ENCODE assay signal across 14 cellular contexts in the genomic region with DNA sequence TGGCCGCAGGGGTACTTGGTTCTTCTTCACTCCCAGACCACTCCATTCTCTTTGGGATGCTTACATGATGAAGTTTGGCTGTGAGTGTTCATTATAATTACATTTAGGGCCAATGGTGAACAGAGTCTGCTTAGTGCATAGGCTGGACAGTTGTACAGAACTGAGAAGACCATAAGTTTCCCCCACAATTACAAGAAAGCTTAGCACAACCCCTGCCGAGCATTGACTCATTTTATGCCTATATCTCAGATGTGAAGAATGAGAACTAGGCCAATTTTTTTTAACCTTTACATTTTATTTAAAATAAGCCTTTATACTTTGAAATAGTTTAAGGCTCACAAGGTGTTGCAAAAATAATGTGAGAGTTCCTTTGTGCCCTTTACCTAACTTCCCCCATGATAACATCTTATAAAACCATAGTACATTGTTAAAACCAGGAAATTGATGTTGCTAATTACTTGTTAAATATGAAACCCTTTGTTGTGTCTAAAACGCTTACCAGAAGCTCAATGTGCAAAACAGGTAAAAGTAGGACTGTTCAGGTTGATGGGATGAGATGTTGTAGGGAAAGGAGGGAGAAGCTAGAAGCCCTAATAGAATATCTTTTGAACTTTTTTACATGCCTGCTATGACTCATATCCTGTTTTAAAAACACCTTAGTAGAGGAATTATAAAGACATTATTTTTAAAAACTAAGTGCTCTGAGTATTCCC. TPM values are rescaled to one million over a fixed set of nuclear protein-coding genes. Genes with fewer than 3 reads are reported as not detected.
DNase-seq lines count a peak whose midpoint lies in the region; ATAC-seq, FAIRE-seq and TF ChIP-seq lines count a peak whose summit lies in the region.
"Had no signal": no experiment of that assay in that cellular context is flagged by ENCODE, and none has a peak within 500 bp of the region (broad histone marks: within the 10 kb centered on the region; RNA-seq: fewer than 3 reads in every experiment).

No MANE protein-coding gene starts in this region.

- H3K9me3 Mint-ChIP-seq in activated T-cell treated with anti-CD3 and anti-CD28 coated beads, Interleukin-2, amount 50 U/mL, for 72 hours: no peaks in the 10 kb centered on the region
- no peaks in the 10 kb centered on the region for H3K9me3 Mint-ChIP-seq in chondrocyte (ENCODE audit: low read depth)

- no peak for DNase-seq in activated T-cell treated with anti-CD3 and anti-CD28 coated beads, Interleukin-2, amount 50 U/mL, for 72 hours
- DNase-seq in activated T-cell treated with anti-CD3 and anti-CD28 coated beads, Interleukin-2, amount 50 U/mL, for 48 hours: no peak
- DNase-seq in RKO (ENCODE audit: low spot score) (peak; percentile 20), chondrocyte (ENCODE audit: low spot score) (no peak), urothelium cell line (ENCODE audit: low spot score) (peak; percentile 6)
- DNase-seq: activated CD4-positive, alpha-beta T cell treated with anti-CD3 and anti-CD28 coated beads for 4 hours; dorsolateral prefrontal cortex; gastrocnemius medialis; KG1; kidney; NCI-H1694 treated with DMSO at 0.1 percent for 48 hours had no signal

- peak; percentile 57 to 64 for ATAC-seq in activated T-cell treated with anti-CD3 and anti-CD28 coated beads, Interleukin-2, amount 50 U/mL, for 72 hours (replicated peaks in 1 of 2)
- ATAC-seq in HG03342 (IDR thresholded peaks at IDR 0.05; ENCODE audit: unreplicated experiment): no peak
- no peak for ATAC-seq in HG03025 (IDR thresholded peaks at IDR 0.05; ENCODE audit: low FRiP score, unreplicated experiment)
- no peak for ATAC-seq in GM21576 (IDR thresholded peaks at IDR 0.05; ENCODE audit: unreplicated experiment)
- ATAC-seq: gastrocnemius medialis had no signal

- peak overlapping the region; percentile 79 for H3K27ac Mint-ChIP-seq in activated T-cell treated with anti-CD3 and anti-CD28 coated beads, Interleukin-2, amount 50 U/mL, for 72 hours
- peak overlapping the region; percentile 1 for H3K27ac Mint-ChIP-seq in chondrocyte (ENCODE audit: unreplicated experiment)

- H3K4me1 Mint-ChIP-seq in activated T-cell treated with anti-CD3 and anti-CD28 coated beads, Interleukin-2, amount 50 U/mL, for 72 hours (ENCODE audit: low read depth): peaks cover 39% of the 10 kb centered on the region
- no peaks in the 10 kb centered on the region for H3K4me1 Mint-ChIP-seq in chondrocyte (ENCODE audit: low read depth)

- FAIRE-seq in urothelium cell line (lab: Jason Lieb, UNC): no peak

- no peaks in the 10 kb centered on the region for H3K27me3 Mint-ChIP-seq in activated T-cell treated with anti-CD3 and anti-CD28 coated beads, Interleukin-2, amount 50 U/mL, for 72 hours (ENCODE audit: low read depth)
- H3K27me3 Mint-ChIP-seq in chondrocyte (ENCODE audit: low read depth): no peaks in the 10 kb centered on the region

- TF ChIP-seq CTCF in chondrocyte (IDR thresholded peaks at IDR 0.05): no peak

- peak overlapping the region; percentile 44 to 55 for H3K4me3 Mint-ChIP-seq in activated T-cell treated with anti-CD3 and anti-CD28 coated beads, Interleukin-2, amount 50 U/mL, for 72 hours
- H3K4me3 Mint-ChIP-seq in chondrocyte (ENCODE audit: unreplicated experiment): no peak overlapping the region

- peaks cover 0 to 5% of the 10 kb centered on the region in 2 donors for H3K36me3 Mint-ChIP-seq in activated T-cell treated with anti-CD3 and anti-CD28 coated beads, Interleukin-2, amount 50 U/mL, for 72 hours (ENCODE audit: insufficient read depth in 2 of 2)
- peaks cover 47% of the 10 kb centered on the region for H3K36me3 Mint-ChIP-seq in chondrocyte (ENCODE audit: low read depth)

RNA-seq across cellular contexts. Expression of gene ALDH1L2, which starts 47.2 kb away (rescaled TPM):
- total RNA-seq in activated T-cell treated with anti-CD3 and anti-CD28 coated beads, Interleukin-2, amount 50 U/mL, for 72 hours: 10 to 100 TPM; 11.1 to 16.1 TPM
- 87.2 to 158 TPM (median 153 TPM) in 3 replicates for total RNA-seq in chondrocyte

RNA-seq across cellular contexts. Expression of gene NOPCHAP1, which starts 51.0 kb away (rescaled TPM):
- total RNA-seq in activated T-cell treated with anti-CD3 and anti-CD28 coated beads, Interleukin-2, amount 50 U/mL, for 72 hours: 10 to 100 TPM; 25.8 to 30.0 TPM
- 11.1 to 11.8 TPM (median 11.5 TPM) in 3 replicates for total RNA-seq in chondrocyte

Comparison
In these comparisons a context has a peak if more than half of its experiments do, and no peak if none do; other contexts are left out.
1. ATAC-seq: peak in activated T-cell treated with anti-CD3 and anti-CD28 coated beads, Interleukin-2, amount 50 U/mL, for 72 hours (2 of 2); none in HG03342 (single experiment), HG03025 (single experiment) and GM21576 (single experiment).
2. DNase-seq: peak in RKO (single experiment) and urothelium cell line (single experiment); none in activated T-cell treated with anti-CD3 and anti-CD28 coated beads, Interleukin-2, amount 50 U/mL, for 72 hours (0 of 2), activated T-cell treated with anti-CD3 and anti-CD28 coated beads, Interleukin-2, amount 50 U/mL, for 48 hours (0 of 2) and chondrocyte (single experiment).